Comparison of ENCODE assay signal across 14 cellular contexts in genomic region chr3:157086053-157086761, GRCh38.
A peak's percentile ranks its signal among the peaks of the same experiment; 100 is the strongest.
DNase-seq lines count a peak whose midpoint lies in the region; ATAC-seq and TF ChIP-seq lines count a peak whose summit lies in the region.
"Had no signal": no experiment of that assay in that cellular context is flagged by ENCODE, and none has a peak within 500 bp of the region (broad histone marks: within the 10 kb centered on the region; RNA-seq: fewer than 3 reads in every experiment).

No MANE protein-coding gene starts in this region.

- peaks cover 4% of the 10 kb centered on the region for H3K27me3 Mint-ChIP-seq in activated naive CD4-positive, alpha-beta T cell treated with anti-CD3 and anti-CD28 coated beads for 36 hours (ENCODE audit: low read depth)

- no peak for ATAC-seq in body of pancreas
- ATAC-seq in lower lobe of right lung, result no peak
- ATAC-seq in GM19452 (IDR thresholded peaks at IDR 0.05; ENCODE audit: unreplicated experiment), result no peak

- no peaks in the 10 kb centered on the region for H3K36me3 ChIP-seq in body of pancreas (replicated peaks in 1 of 2; ENCODE audit: insufficient read depth in 1 of 2, low read depth in 2 of 2)
- H3K36me3 ChIP-seq in lower lobe of right lung, result no peaks in the 10 kb centered on the region
- H3K36me3 ChIP-seq: suprapubic skin had no signal

- no peak overlapping the region for H3K4me3 Mint-ChIP-seq in activated naive CD4-positive, alpha-beta T cell treated with anti-CD3 and anti-CD28 coated beads for 36 hours

- H3K27me3 ChIP-seq in body of pancreas, result no peaks in the 10 kb centered on the region
- no peaks in the 10 kb centered on the region for H3K27me3 ChIP-seq in lower lobe of right lung (ENCODE audit: low read depth)
- H3K27me3 ChIP-seq: suprapubic skin had no signal

- TF ChIP-seq CTCF in body of pancreas (IDR thresholded peaks at IDR 0.05), result no peak
- no peak for TF ChIP-seq CTCF in lower lobe of right lung (IDR thresholded peaks at IDR 0.05)

- WGBS in body of pancreas, 2 donors, result 49 to 54% methylated on average over 6 of the region's 6 CpGs

- peak; percentile 22 for DNase-seq in activated naive CD4-positive, alpha-beta T cell treated with anti-CD3 and anti-CD28 coated beads for 36 hours
- DNase-seq in activated naive CD4-positive, alpha-beta T cell treated with Interleukin-2 at 50 U/mL for 16 hours, result no peak
- DNase-seq in body of pancreas, result peak; percentile 33 to 66 (median 50)
- DNase-seq in lower lobe of right lung, result no peak
- DNase-seq in substantia nigra (lab: John Stamatoyannopoulos, UW), result no peak
- no peak for DNase-seq in NCI-H1436 treated with DMSO at 0.1 percent for 48 hours (lab: John Stamatoyannopoulos, UW)
- no peak for DNase-seq in occipital lobe (lab: John Stamatoyannopoulos, UW)
- DNase-seq: activated CD4-positive, alpha-beta T cell treated with anti-CD3 and anti-CD28 coated beads, Interleukin-2, amount 50 U/mL, for 4 hours; amygdala; DND-41; NCI-H1092 treated with DMSO at 0.1 percent for 48 hours; stimulated activated CD4-positive, alpha-beta T cell treated with anti-CD3 and anti-CD28 coated beads, Interleukin-2, amount 100 ng/mL, for 24 hours had no signal

- intact Hi-C loops in activated naive CD4-positive, alpha-beta T cell treated with anti-CD3 and anti-CD28 coated beads for 36 hours (cut with micrococcal nuclease), result loop anchor here (5.0 to 10.0 kb wide), 2 partner anchors 484 to 1231 kb away; partner anchors contain the start of gene SLC33A1
- intact Hi-C loops in body of pancreas (cut with DNase I), result no loop called here
- intact Hi-C loops in lower lobe of right lung (cut with DNase I), result loop anchor here (10.0 kb wide), 1 partner anchor 49 kb away; no protein-coding TSS in a partner anchor

- CTCF ChIA-PET in activated naive CD4-positive, alpha-beta T cell treated with anti-CD3 and anti-CD28 coated beads for 36 hours (lab: Charles Lee), result interaction anchor here (0.6 to 6.4 kb wide), 7 partner anchors 9 to 936 kb away, joined by 3 to 54 read pairs (median 5); no protein-coding TSS in a partner anchor

- no peak overlapping the region for H3K27ac Mint-ChIP-seq in activated naive CD4-positive, alpha-beta T cell treated with anti-CD3 and anti-CD28 coated beads for 36 hours

- peaks cover 48% of the 10 kb centered on the region for H3K4me1 Mint-ChIP-seq in activated naive CD4-positive, alpha-beta T cell treated with anti-CD3 and anti-CD28 coated beads for 36 hours (ENCODE audit: low read depth)

- TF ChIP-seq POLR2A in body of pancreas (IDR thresholded peaks at IDR 0.05), result no peak

- H3K4me1 ChIP-seq in body of pancreas (peaks cover 52% of the 10 kb centered on the region), lower lobe of right lung (peaks cover 41% of the 10 kb centered on the region)

- no peaks in the 10 kb centered on the region for H3K36me3 Mint-ChIP-seq in activated naive CD4-positive, alpha-beta T cell treated with anti-CD3 and anti-CD28 coated beads for 36 hours (ENCODE audit: low read depth)

- no peaks in the 10 kb centered on the region for H3K9me3 Mint-ChIP-seq in activated naive CD4-positive, alpha-beta T cell treated with anti-CD3 and anti-CD28 coated beads for 36 hours

- H3K9me3 ChIP-seq in body of pancreas (no peaks in the 10 kb centered on the region), lower lobe of right lung (no peaks in the 10 kb centered on the region)
- H3K9me3 ChIP-seq: suprapubic skin had no signal

- H3K27ac ChIP-seq in body of pancreas (peak overlapping the region; percentile 0 to 100 (median 100)), lower lobe of right lung (peak overlapping the region; percentile 100), substantia nigra (ENCODE audit: low read depth, low read length, poor library complexity, severe bottlenecking) (peak overlapping the region; percentile 37)
- H3K27ac ChIP-seq: suprapubic skin had no signal

- no peak overlapping the region for H3K4me3 ChIP-seq in body of pancreas
- no peak overlapping the region for H3K4me3 ChIP-seq in lower lobe of right lung
- H3K4me3 ChIP-seq: suprapubic skin had no signal

Comparison
In these comparisons a context has a peak if more than half of its experiments do, and no peak if none do; other contexts are left out.
1. DNase-seq: peak in activated naive CD4-positive, alpha-beta T cell treated with anti-CD3 and anti-CD28 coated beads for 36 hours (single experiment) and body of pancreas (4 of 4); none in activated naive CD4-positive, alpha-beta T cell treated with Interleukin-2 at 50 U/mL for 16 hours (single experiment), lower lobe of right lung (single experiment), substantia nigra (0 of 49), NCI-H1436 treated with DMSO at 0.1 percent for 48 hours (single experiment) and occipital lobe (single experiment).
2. H3K27ac ChIP-seq: peak in every context shown above with its lines; median percentile 100 in lower lobe of right lung; 100 in body of pancreas; 37 in substantia nigra.